In the genomic region with DNA sequence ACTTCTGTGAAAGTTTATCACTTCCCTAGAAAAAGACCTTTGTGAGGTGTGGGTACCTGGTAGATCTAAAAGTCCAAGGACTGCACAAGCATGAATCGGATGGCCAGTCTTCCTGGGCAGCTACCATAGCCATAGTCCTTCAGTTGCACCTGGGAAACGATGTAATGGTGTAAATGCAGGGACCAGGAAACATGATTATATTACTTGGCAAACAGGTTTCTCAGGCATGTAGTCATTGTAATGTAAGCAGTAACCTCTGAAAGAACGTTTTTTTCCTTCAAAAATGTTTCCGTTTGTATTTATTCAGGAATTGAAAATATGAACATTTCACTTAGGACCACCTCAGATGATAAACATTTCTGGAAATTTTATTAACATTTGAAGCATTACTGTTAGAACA, we compare ENCODE assay signal across 1 cellular context.
TF ChIP-seq lines count a peak whose summit lies in the region.

No MANE protein-coding gene starts in this region.

TF ChIP-seq in H1, 55 proteins besides CTCF, POLR2A, EP300 and RAD21:
- TF ChIP-seq SP4 (IDR thresholded peaks at IDR 0.05; ENCODE audit: low read length) (no peak), CREB1 (IDR thresholded peaks at IDR 0.05) (no peak), RFX5 (IDR thresholded peaks at IDR 0.05; ENCODE audit: borderline replicate concordance, low read depth, low read length) (no peak), GABPA (IDR thresholded peaks at IDR 0.05; ENCODE audit: borderline replicate concordance, insufficient read depth, low read length) (no peak), TAF7 (optimal IDR thresholded peaks at IDR 0.05; ENCODE audit: borderline replicate concordance, low read depth, low read length) (no peak), NANOG (IDR thresholded peaks at IDR 0.05; ENCODE audit: insufficient read depth, low read depth, low read length, poor library complexity, severe bottlenecking) (no peak), CHD7 (IDR thresholded peaks at IDR 0.05; ENCODE audit: insufficient replicate concordance, low read length) (no peak), TBP (IDR thresholded peaks at IDR 0.05; ENCODE audit: low read depth, low read length) (no peak), SRF (IDR thresholded peaks at IDR 0.05; ENCODE audit: low read depth, low read length) (no peak), NRF1 (IDR thresholded peaks at IDR 0.05; ENCODE audit: low read depth, low read length) (no peak)
